ENCODE assay signal across 24 cellular contexts in genomic region chr9:95226921-95227320, GRCh38.
DNase-seq lines count a peak whose midpoint lies in the region; ATAC-seq and TF ChIP-seq lines count a peak whose summit lies in the region.
"Had no signal": no experiment of that assay in that cellular context is flagged by ENCODE, and none has a peak within 500 bp of the region (broad histone marks: within the 10 kb centered on the region; RNA-seq: fewer than 3 reads in every experiment).

No MANE protein-coding gene starts in this region.

- no peak overlapping the region for H3K4me2 ChIP-seq in H9 (ENCODE audit: insufficient read depth, insufficient read length, low read length)

- WGBS in H9 (ENCODE audit: extremely low coverage, insufficient read length, low lambda C conversion rate) = no CpG with 5 or more reads among the region's 7 CpGs

- H3K36me3 Mint-ChIP-seq in H9 (ENCODE audit: insufficient read depth in 1 of 3, low read depth in 3 of 3) = peaks cover 4 to 15% (median 6%) of the 10 kb centered on the region in 3 experiments; a peak in 4 of 7 replicates

- intact Hi-C loops in sciatic nerve (cut with DNase I) = no loop called here

- no peaks in the 10 kb centered on the region for H3K27me3 Mint-ChIP-seq in H9 (ENCODE audit: low read depth)
- H3K27me3 Mint-ChIP-seq: B cell had no signal

- H3K79me1 ChIP-seq in H9 (ENCODE audit: insufficient read depth, low read depth, low read length, poor library complexity, severe bottlenecking) = no peaks in the 10 kb centered on the region

- no peak overlapping the region for H4K8ac ChIP-seq in H9 (replicated peaks; ENCODE audit: insufficient read length, low read depth, low read length)

- H4K20me1 ChIP-seq in H9 (ENCODE audit: control insufficient read depth, insufficient read depth, insufficient read length) = no peaks in the 10 kb centered on the region

- no peak overlapping the region for H3K23ac ChIP-seq in H9 (ENCODE audit: insufficient read length, low read depth, low read length)

- H2BK15ac ChIP-seq in H9 (ENCODE audit: low read depth, low read length) = no peak overlapping the region

- no peak overlapping the region for H3K18ac ChIP-seq in H9 (ENCODE audit: insufficient read length, low read depth, low read length)

- H4K91ac ChIP-seq in H9 (ENCODE audit: insufficient read length, low read depth, low read length) = no peak overlapping the region

- H2BK5ac ChIP-seq in H9 (ENCODE audit: insufficient read length, low read length) = no peak overlapping the region

- H3K27ac ChIP-seq in H9 (ENCODE audit: insufficient read length, low read depth, low read length) = no peak overlapping the region
- peak overlapping the region; percentile 94 for H3K27ac ChIP-seq in VCaP
- no peak overlapping the region for H3K27ac ChIP-seq in substantia nigra (ENCODE audit: low read depth, low read length, poor library complexity, severe bottlenecking)
- H3K27ac ChIP-seq: C4-2B had no signal

- no peaks in the 10 kb centered on the region for H3K27me3 ChIP-seq in H9 (ENCODE audit: insufficient read depth, low read length)
- H3K27me3 ChIP-seq: MG63 had no signal

- ATAC-seq in sciatic nerve = peak; percentile 11
- ATAC-seq: CD8-positive, alpha-beta T cell; HCT116; Panc1 had no signal

- H3K23me2 ChIP-seq in H9 (ENCODE audit: insufficient read length, low read depth, low read length, poor library complexity, severe bottlenecking) = no peaks in the 10 kb centered on the region

- no peak overlapping the region for H2BK12ac ChIP-seq in H9 (ENCODE audit: insufficient read length, low read depth, low read length)

- no peak overlapping the region for H3K56ac ChIP-seq in H9 (ENCODE audit: insufficient read length, low read depth, low read length)

- no peaks in the 10 kb centered on the region for H3K9me3 ChIP-seq in H9 (ENCODE audit: control insufficient read depth, low read depth, low read length)
- H3K9me3 ChIP-seq: Caco-2 had no signal

- H2AK5ac ChIP-seq in H9 (ENCODE audit: insufficient read length, low read length) = no peak overlapping the region

- no peak overlapping the region for H2AFZ ChIP-seq in H9 (ENCODE audit: low read length)

- H3K4me1 ChIP-seq in H9 (ENCODE audit: insufficient read depth, low read length) = no peaks in the 10 kb centered on the region

- peaks cover 0 to 3% of the 10 kb centered on the region in 2 experiments; a peak in 1 of 5 replicates for H3K9me3 Mint-ChIP-seq in H9
- H3K9me3 Mint-ChIP-seq: CD8-positive, alpha-beta T cell had no signal

- no peak overlapping the region for H2BK20ac ChIP-seq in H9 (ENCODE audit: low read depth, low read length, poor library complexity, severe bottlenecking)

- H3K4me1 Mint-ChIP-seq in H9 = no peaks in the 10 kb centered on the region
- H3K4me1 Mint-ChIP-seq: B cell had no signal

- H3K4ac ChIP-seq in H9 (ENCODE audit: low read depth, low read length) = no peak overlapping the region

- no peak overlapping the region for H3T11ph ChIP-seq in H9 (ENCODE audit: low read length)

- H3K9ac ChIP-seq in H9 (ENCODE audit: extremely low read depth, insufficient read length, low read length) = no peak overlapping the region

- H4K5ac ChIP-seq in H9 (ENCODE audit: insufficient read length, low read depth, low read length) = peak overlapping the region; percentile 50

- TF ChIP-seq CTCF in H9 (conservative IDR thresholded peaks at IDR 0.05) = no peak
- no peak for TF ChIP-seq CTCF in VCaP (conservative IDR thresholded peaks at IDR 0.05)

- H3K14ac ChIP-seq in H9 (ENCODE audit: insufficient read depth, low read length) = no peak overlapping the region

- DNase-seq in H9 (no peak), kidney tubule cell (ENCODE audit: low spot score) (peak; percentile 17), sciatic nerve (ENCODE audit: low spot score) (no peak), NOMO-1 (lab: John Stamatoyannopoulos, UW; ENCODE audit: unreplicated experiment in 2 of 2) (no peak), substantia nigra (lab: John Stamatoyannopoulos, UW) (no peak)
- DNase-seq in stimulated activated CD4-positive, alpha-beta T cell treated with anti-CD3 and anti-CD28 coated beads, Interleukin-12 subunit alpha, Interleukin-12 subunit beta, amount 100 ng/mL, for 4 hours = no peak
- DNase-seq: Caco-2; CD8-positive, alpha-beta T cell; GF-D8; KG1; MG63; NCI-H1105 treated with DMSO at 0.1 percent for 48 hours; NCI-H146; NCI-H1930; NCI-H446; NCI-H526; NCI-H82; NK-92 treated with Interleukin-12 subunit alpha and Interleukin-12 subunit beta, amount 100 ng/mL, for 24 hours; SHP77 treated with DMSO at 0.1 percent for 48 hours had no signal

- H3K27ac Mint-ChIP-seq in H9 = no peak overlapping the region
- H3K27ac Mint-ChIP-seq: B cell; CD8-positive, alpha-beta T cell had no signal

- H2BK120ac ChIP-seq in H9 (ENCODE audit: low read depth, low read length, poor library complexity, severe bottlenecking) = no peak overlapping the region

- H3K79me2 ChIP-seq in H9 (ENCODE audit: insufficient read depth, low read length) = no peaks in the 10 kb centered on the region

- H3K4me3 Mint-ChIP-seq in H9 = no peak overlapping the region
- H3K4me3 Mint-ChIP-seq: B cell; CD8-positive, alpha-beta T cell had no signal
